In the genomic region with DNA sequence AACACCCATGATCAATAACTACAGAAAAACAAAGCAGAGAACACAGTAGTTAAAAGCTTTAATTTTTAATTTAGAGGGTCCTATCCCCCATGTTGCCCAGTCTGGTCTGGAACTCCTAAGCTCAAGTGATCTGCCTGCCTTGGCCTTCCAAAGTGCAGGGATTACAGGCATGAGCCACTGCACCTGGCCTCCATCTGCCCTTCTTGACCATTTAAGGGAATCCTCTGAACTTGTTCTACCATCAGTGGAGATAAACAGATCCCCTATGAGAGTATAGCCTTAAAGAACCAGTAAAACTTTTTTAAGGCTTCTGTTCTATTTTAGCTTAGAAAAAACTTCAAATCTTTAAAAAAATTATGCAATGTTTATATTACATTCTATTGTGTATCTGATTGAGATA, we compare ENCODE assay signal across 23 cellular contexts.
"Had no signal": no experiment of that assay in that cellular context is flagged by ENCODE, and none has a peak within 500 bp of the region (broad histone marks: within the 10 kb centered on the region; RNA-seq: fewer than 3 reads in every experiment).

No MANE protein-coding gene starts in this region.

- FAIRE-seq: kidney had no signal

- H3K4me1 ChIP-seq: foreskin keratinocyte, left ventricle myocardium inferior, lower lobe of right lung, parathyroid adenoma, prostate gland, spleen, upper lobe of right lung, vagina had no signal

- H3K27ac ChIP-seq: foreskin keratinocyte, hepatocyte, left ventricle myocardium inferior, lower lobe of right lung, parathyroid adenoma, prostate gland, spleen, tibial nerve, upper lobe of right lung, vagina had no signal

- H3K4me3 ChIP-seq: hepatocyte, left ventricle myocardium inferior, lower lobe of right lung, prostate gland, spleen, tibial nerve, upper lobe of right lung, vagina had no signal

- H3K4me1 Mint-ChIP-seq: mesothelial cell of epicardium; nephron; stimulated activated memory B cell treated with anti-CD40 and anti-IgM and Interleukin-4, amounts not matched to agents 10 μg/mL and 1 μg/mL and 100 μg/mL, for 72 hours had no signal

- H3K79me2 ChIP-seq: hepatocyte, parathyroid adenoma had no signal

- DNase-seq: dermis blood vessel endothelial cell; foreskin keratinocyte; head of caudate nucleus; kidney; left cardiac atrium; left ventricle myocardium inferior; lower lobe of right lung; spleen; stimulated activated CD4-positive, alpha-beta T cell treated with anti-CD3 and anti-CD28 coated beads, Interleukin-15, amount 100 ng/mL, for 24 hours; stimulated activated CD4-positive, alpha-beta T cell treated with anti-CD3 and anti-CD28 coated beads, Interleukin-1b, Interleukin-23, amount 100 ng/mL, for 48 hours; stimulated activated CD4-positive, alpha-beta T cell treated with anti-CD3 and anti-CD28 coated beads, Interleukin-4, amount 100 ng/mL, for 24 hours; upper lobe of right lung had no signal

- H3K4me3 Mint-ChIP-seq: memory B cell; mesothelial cell of epicardium; nephron; stimulated activated memory B cell treated with anti-CD40 and anti-IgM and Interleukin-4, amounts not matched to agents 10 μg/mL and 1 μg/mL and 100 μg/mL, for 72 hours; stimulated activated naive CD8-positive, alpha-beta T cell treated with anti-CD3 and anti-CD28 coated beads, Interleukin-15, Interleukin-2, amounts not matched to agents 100 ng/mL and 50 ng/mL, for 24 hours had no signal

- H3K9me3 ChIP-seq: lower lobe of right lung, prostate gland, upper lobe of right lung, vagina had no signal

- H3K27me3 ChIP-seq: hepatocyte, tibial nerve, upper lobe of right lung, vagina had no signal

- H3K36me3 ChIP-seq: left ventricle myocardium inferior, lower lobe of right lung, prostate gland, spleen, tibial nerve, upper lobe of right lung, vagina had no signal

- H3K36me3 Mint-ChIP-seq: mesothelial cell of epicardium; stimulated activated memory B cell treated with anti-CD40 and anti-IgM and Interleukin-4, amounts not matched to agents 10 μg/mL and 1 μg/mL and 100 μg/mL, for 72 hours had no signal

- H2AFZ ChIP-seq: hepatocyte, parathyroid adenoma had no signal

- H3K27ac Mint-ChIP-seq: memory B cell; mesothelial cell of epicardium; nephron; stimulated activated memory B cell treated with anti-CD40 and anti-IgM and Interleukin-4, amounts not matched to agents 10 μg/mL and 1 μg/mL and 100 μg/mL, for 72 hours; stimulated activated naive CD8-positive, alpha-beta T cell treated with anti-CD3 and anti-CD28 coated beads, Interleukin-15, Interleukin-2, amounts not matched to agents 100 ng/mL and 50 ng/mL, for 24 hours had no signal

- ATAC-seq: foreskin keratinocyte; left cardiac atrium; lower lobe of right lung; sciatic nerve; stimulated activated memory B cell treated with anti-CD40 and anti-IgM and Interleukin-4, amounts not matched to agents 10 μg/mL and 1 μg/mL and 100 μg/mL, for 72 hours; upper lobe of right lung had no signal

- H3K9me3 Mint-ChIP-seq: stimulated activated naive CD8-positive, alpha-beta T cell treated with anti-CD3 and anti-CD28 coated beads, Interleukin-15, Interleukin-2, amounts not matched to agents 100 ng/mL and 50 ng/mL, for 24 hours had no signal

- H3K9ac ChIP-seq: parathyroid adenoma had no signal

- H3K4me2 ChIP-seq: hepatocyte had no signal
